Comparison of ENCODE assay signal across 9 cellular contexts in genomic region chr1:154329152-154329521, GRCh38. TPM values are rescaled to one million over a fixed set of nuclear protein-coding genes. Genes with fewer than 3 reads are reported as not detected.
DNase-seq lines count a peak whose midpoint lies in the region; ATAC-seq and TF ChIP-seq lines count a peak whose summit lies in the region.
"Had no signal": no experiment of that assay in that cellular context is flagged by ENCODE, and none has a peak within 500 bp of the region (broad histone marks: within the 10 kb centered on the region; RNA-seq: fewer than 3 reads in every experiment).

No MANE protein-coding gene starts in this region.

- H3K9ac ChIP-seq in mesenchymal stem cell (ENCODE audit: low read length): peak overlapping the region; percentile 83

- no peak for TF ChIP-seq CTCF in left ventricle myocardium inferior (IDR thresholded peaks at IDR 0.05; ENCODE audit: borderline replicate concordance)
- peak; percentile 59 for TF ChIP-seq CTCF in astrocyte of the spinal cord (IDR thresholded peaks at IDR 0.05; ENCODE audit: low read depth, low read length)
- no peak for TF ChIP-seq CTCF in lower leg skin (IDR thresholded peaks at IDR 0.05)

- no peak overlapping the region for H2BK12ac ChIP-seq in mesenchymal stem cell (ENCODE audit: low read length in 2 of 2)

- H3K36me3 ChIP-seq in left ventricle myocardium inferior (peaks cover 25% of the 10 kb centered on the region), mesenchymal stem cell (ENCODE audit: control insufficient read depth in 1 of 2, insufficient read depth in 2 of 2, low read depth in 1 of 2, low read length in 2 of 2) (peaks cover 29 to 45% of the 10 kb centered on the region in 2 experiments)

- WGBS in mesenchymal stem cell: 72% methylated on average over 6 of the region's 6 CpGs
- WGBS in lower leg skin, 2 donors: 55 to 61% methylated on average over 6 of the region's 6 CpGs

- no peak overlapping the region for H3K18ac ChIP-seq in mesenchymal stem cell (ENCODE audit: low read depth in 1 of 2, low read length in 2 of 2)

- no peak overlapping the region for H3K23ac ChIP-seq in mesenchymal stem cell (ENCODE audit: low read length in 2 of 2)

- no peak overlapping the region for H4K91ac ChIP-seq in mesenchymal stem cell (ENCODE audit: low read length)

- no peak overlapping the region for H2BK15ac ChIP-seq in mesenchymal stem cell (ENCODE audit: low read depth, poor library complexity, severe bottlenecking)

- H2BK120ac ChIP-seq in mesenchymal stem cell (ENCODE audit: low read depth, low read length): no peak overlapping the region

- no peak overlapping the region for H3K4ac ChIP-seq in mesenchymal stem cell (ENCODE audit: low read depth in 1 of 2, low read length in 2 of 2)

- no peak for ATAC-seq in Right ventricle myocardium inferior

- peaks cover 15% of the 10 kb centered on the region for H3K79me1 ChIP-seq in mesenchymal stem cell (replicated peaks; ENCODE audit: low read length, poor library complexity, severe bottlenecking)

- DNase-seq in left ventricle myocardium inferior (no peak), Right ventricle myocardium inferior (ENCODE audit: missing footprints) (no peak), astrocyte of the spinal cord (ENCODE audit: low read depth, low spot score) (peak; percentile 82), mesenchymal stem cell (no peak), NOMO-1 treated with DMSO at 0.1 percent for 48 hours (lab: John Stamatoyannopoulos, UW; ENCODE audit: unreplicated experiment) (no peak), lower leg skin (ENCODE audit: low spot score in 2 of 2) (no peak), DMS53 treated with DMSO at 0.1 percent for 48 hours (lab: John Stamatoyannopoulos, UW; ENCODE audit: unreplicated experiment) (no peak), CD1c-positive myeloid dendritic cell (ENCODE audit: extremely low spot score) (no peak)

- no peak for TF ChIP-seq POLR2A in lower leg skin (IDR thresholded peaks at IDR 0.05)

- no peak overlapping the region for H3K14ac ChIP-seq in mesenchymal stem cell (ENCODE audit: low read length in 2 of 2)

- H3K27ac ChIP-seq in left ventricle myocardium inferior (replicated peaks) (peak overlapping the region; percentile 90), mesenchymal stem cell (ENCODE audit: low read length, poor library complexity, severe bottlenecking) (peak overlapping the region; percentile 56)

- peak overlapping the region; percentile 66 for H3K4me3 ChIP-seq in left ventricle myocardium inferior
- peak overlapping the region; percentile 35 for H3K4me3 ChIP-seq in astrocyte of the spinal cord (ENCODE audit: low read depth, low read length)
- H3K4me3 ChIP-seq in mesenchymal stem cell (ENCODE audit: insufficient read depth in 1 of 2, low read depth in 1 of 2, low read length in 2 of 2): peak overlapping the region; percentile 54 to 78
- H3K4me3 ChIP-seq in lower leg skin (ENCODE audit: low read depth, poor library complexity, severe bottlenecking): no peak overlapping the region

- H3K9me3 ChIP-seq in left ventricle myocardium inferior (replicated peaks): no peaks in the 10 kb centered on the region
- H3K9me3 ChIP-seq in mesenchymal stem cell (ENCODE audit: control insufficient read depth, low read length): no peaks in the 10 kb centered on the region

- H3K27me3 ChIP-seq in left ventricle myocardium inferior (ENCODE audit: low read depth) (no peaks in the 10 kb centered on the region), mesenchymal stem cell (ENCODE audit: control insufficient read depth in 1 of 2, insufficient read depth in 1 of 2, low read length in 2 of 2) (no peaks in the 10 kb centered on the region)

- peaks cover 57% of the 10 kb centered on the region for H3K4me1 ChIP-seq in left ventricle myocardium inferior
- H3K4me1 ChIP-seq in mesenchymal stem cell (ENCODE audit: control insufficient read depth, insufficient read depth, low read depth, low read length): peaks cover 34% of the 10 kb centered on the region

- no peak overlapping the region for H2AFZ ChIP-seq in mesenchymal stem cell (ENCODE audit: low read depth, low read length)

- no peak overlapping the region for H2AK5ac ChIP-seq in mesenchymal stem cell (ENCODE audit: low read length, severe bottlenecking)

- no peak overlapping the region for H4K8ac ChIP-seq in mesenchymal stem cell (ENCODE audit: low read length)

- peak overlapping the region; percentile 85 for H3K4me2 ChIP-seq in mesenchymal stem cell (ENCODE audit: low read length, poor library complexity, severe bottlenecking)

- in situ Hi-C loops in astrocyte of the spinal cord (cut with HindIII; ENCODE audit: low sequenced_read_pairs): no loop called here

- H2BK5ac ChIP-seq in mesenchymal stem cell (ENCODE audit: low read depth, low read length, poor library complexity, severe bottlenecking): no peak overlapping the region

- intact Hi-C loops in left ventricle myocardium inferior (cut with micrococcal nuclease) (no loop called here), Right ventricle myocardium inferior (cut with DNase I) (loop anchor here (5.0 kb wide), 1 partner anchor 78 kb away; the partner anchor contains the start of gene IL6R), lower leg skin (cut with DNase I; ENCODE audit: low total_unique reads) (no loop called here)

RNA-seq across cellular contexts. Expression of gene ATP8B2, which starts 3.8 kb away (rescaled TPM):
- 11.8 TPM for total RNA-seq in left ventricle myocardium inferior
- 12.8 TPM for total RNA-seq in Right ventricle myocardium inferior
- 50.2 TPM for polyA plus RNA-seq in mesenchymal stem cell (2013, experiment 1 of 2)
- 47.9 TPM for polyA plus RNA-seq in mesenchymal stem cell (2013, experiment 2 of 2)
- total RNA-seq in lower leg skin: 10 to 100 TPM in 3 of 4 donors, 1 to 10 TPM in 1; 9.1 to 30.8 (median 19.6) TPM

RNA-seq across cellular contexts. Expression of gene AQP10, which starts 8.2 kb away (rescaled TPM):
- total RNA-seq in left ventricle myocardium inferior (0.16 TPM), Right ventricle myocardium inferior (not detected), lower leg skin (not detected)
- not detected for polyA plus RNA-seq in mesenchymal stem cell (2013, experiment 1 of 2)
- not detected for polyA plus RNA-seq in mesenchymal stem cell (2013, experiment 2 of 2)
- polyA plus RNA-seq: liver had no signal

RNA-seq across cellular contexts. Expression of gene HAX1, which starts 56.7 kb away (rescaled TPM):
- total RNA-seq in left ventricle myocardium inferior: 178 TPM
- 184 TPM for total RNA-seq in Right ventricle myocardium inferior
- 83.7 TPM for polyA plus RNA-seq in mesenchymal stem cell (2013, experiment 1 of 2)
- polyA plus RNA-seq in mesenchymal stem cell (2013, experiment 2 of 2): 81.9 TPM
- total RNA-seq in lower leg skin: 10 to 100 TPM; 52.7 to 83.4 (median 71.6) TPM
